In genomic region chr9:94057918-94058317, GRCh38 we compare ENCODE assay signal across 17 cellular contexts. TPM values are rescaled to one million over a fixed set of nuclear protein-coding genes. Genes with fewer than 3 reads are reported as not detected.
DNase-seq lines count a peak whose midpoint lies in the region; ATAC-seq, FAIRE-seq and TF ChIP-seq lines count a peak whose summit lies in the region.
"Had no signal": no experiment of that assay in that cellular context is flagged by ENCODE, and none has a peak within 500 bp of the region (broad histone marks: within the 10 kb centered on the region; RNA-seq: fewer than 3 reads in every experiment).

No MANE protein-coding gene starts in this region.

- no peak for TF ChIP-seq POLR2A in IMR-90 (IDR thresholded peaks at IDR 0.05; ENCODE audit: low read depth, low read length)

- ATAC-seq in IMR-90 (ENCODE audit: low read depth) (no peak), pancreas (peak; percentile 32 to 83 (median 73)), GM21423 (IDR thresholded peaks at IDR 0.05; ENCODE audit: unreplicated experiment) (no peak), omental fat pad (ENCODE audit: low FRiP score) (no peak)
- ATAC-seq: A549, GM12878 had no signal

- H3K18ac ChIP-seq in IMR-90 (ENCODE audit: low read depth, low read length), result no peak overlapping the region

- no peak overlapping the region for H4K5ac ChIP-seq in IMR-90 (ENCODE audit: low read depth, low read length)

- H4K8ac ChIP-seq in IMR-90 (ENCODE audit: low read depth in 2 of 2, low read length in 2 of 2), result no peak overlapping the region

- no peak overlapping the region for H2BK120ac ChIP-seq in IMR-90 (ENCODE audit: low read depth, low read length)

- DNase-seq in NCI-H1417 (lab: John Stamatoyannopoulos, UW) (peak in 2 of 3 experiments; percentile 26 to 64), NCI-H1417 treated with DMSO at 0.1 percent for 48 hours (lab: John Stamatoyannopoulos, UW) (no peak), IMR-90 (no peak), NCI-H526 treated with DMSO at 0.1 percent for 48 hours (lab: John Stamatoyannopoulos, UW) (peak; percentile 40), pancreas (peak in 3 of 6 donors; percentile 34 to 36 (median 35)), omental fat pad (ENCODE audit: low spot score) (no peak), NCI-H748 treated with DMSO at 0.1 percent for 48 hours (lab: John Stamatoyannopoulos, UW) (no peak)
- DNase-seq: AML-193; CD4-positive, alpha-beta T cell; DMS79 treated with DMSO at 0.1 percent for 48 hours; H9 had no signal

- H2AFZ ChIP-seq in IMR-90 (replicated peaks; ENCODE audit: low read length, poor library complexity), result no peak overlapping the region

- H2BK5ac ChIP-seq in IMR-90 (ENCODE audit: low read depth, low read length, poor library complexity, severe bottlenecking), result no peak overlapping the region

- no peak overlapping the region for H2BK20ac ChIP-seq in IMR-90 (ENCODE audit: low read depth, low read length)

- peaks cover 2 to 3% of the 10 kb centered on the region in 2 experiments; a peak in 1 of 4 replicates for H3K79me1 ChIP-seq in IMR-90 (ENCODE audit: low read depth in 1 of 2, low read length in 2 of 2)

- H4K20me1 ChIP-seq in IMR-90 (ENCODE audit: insufficient read depth, low read length), result no peaks in the 10 kb centered on the region

- H3K4me2 ChIP-seq in IMR-90 (ENCODE audit: low read depth, low read length), result no peak overlapping the region
- H3K4me2 ChIP-seq: A549 had no signal

- TF ChIP-seq RAD21 in IMR-90 (IDR thresholded peaks at IDR 0.05; ENCODE audit: low read length), result no peak

- in situ Hi-C loops in IMR-90 (cut with MboI; ENCODE audit: low sequenced_read_pairs), result no loop called here

- H3K4me3 ChIP-seq in IMR-90 (ENCODE audit: insufficient read depth, low read depth, low read length) (no peak overlapping the region), pancreas (no peak overlapping the region)
- H3K4me3 ChIP-seq: A549, GM12878 had no signal

- no peak overlapping the region for H3K14ac ChIP-seq in IMR-90 (replicated peaks; ENCODE audit: low read depth, low read length)

- H3K27me3 ChIP-seq in IMR-90 (ENCODE audit: control insufficient read depth, insufficient read depth, low read length) (no peaks in the 10 kb centered on the region), pancreas (no peaks in the 10 kb centered on the region)

- H3K9me1 ChIP-seq in IMR-90 (ENCODE audit: insufficient read depth, low read length), result peaks cover 3% of the 10 kb centered on the region; the same call in 1 of the 2 replicates

- no peak overlapping the region for H3K23ac ChIP-seq in IMR-90 (ENCODE audit: low read depth, low read length)

- CTCF ChIA-PET in IMR-90 (lab: Yijun Ruan, JAX), result interaction anchor here (0.6 to 1.1 kb wide), 2 partner anchors 17 to 44 kb away, joined by 3 read pairs; no protein-coding TSS in a partner anchor

- H3K4ac ChIP-seq in IMR-90 (ENCODE audit: low read depth, low read length), result no peak overlapping the region

- no TSS peak for BruUV-seq in IMR-90 (replicated peaks; lab: Mats Ljungman, UMichigan)

- no peak overlapping the region for H2AK5ac ChIP-seq in IMR-90 (ENCODE audit: low read depth, low read length)

- peak overlapping the region; percentile 26 for H2AK9ac ChIP-seq in IMR-90 (replicated peaks; ENCODE audit: low read depth, low read length, poor library complexity)

- no peak for TF ChIP-seq CTCF in IMR-90 (conservative IDR thresholded peaks at IDR 0.05; ENCODE audit: low read depth, low read length)
- TF ChIP-seq CTCF in pancreas (IDR thresholded peaks at IDR 0.05), result no peak
- no peak for TF ChIP-seq CTCF in omental fat pad (IDR thresholded peaks at IDR 0.05)

- H3K4me1 ChIP-seq in IMR-90 (ENCODE audit: control insufficient read depth, insufficient read depth, low read length), result peaks cover 2% of the 10 kb centered on the region; the same call in 1 of the 2 replicates
- H3K4me1 ChIP-seq in pancreas, result peaks cover 11 to 27% (median 19%) of the 10 kb centered on the region in 3 donors
- H3K4me1 ChIP-seq: A549 had no signal

- intact Hi-C loops in IMR-90 (cut with micrococcal nuclease) (no loop called here), pancreas (cut with DNase I) (no loop called here)

- H3K56ac ChIP-seq in IMR-90 (ENCODE audit: extremely low read depth, insufficient read depth, low read length), result no peak overlapping the region

- no peak overlapping the region for H3K9ac ChIP-seq in IMR-90 (ENCODE audit: low read depth, low read length)

- FAIRE-seq in pancreas (lab: Jason Lieb, UNC), result no peak
- FAIRE-seq: A549, GM12878, H1 had no signal

- no peaks in the 10 kb centered on the region for H3K36me3 ChIP-seq in IMR-90 (ENCODE audit: control insufficient read depth, insufficient read depth, low read length)
- no peaks in the 10 kb centered on the region for H3K36me3 ChIP-seq in pancreas

- H2BK15ac ChIP-seq in IMR-90 (ENCODE audit: low read depth, low read length), result no peak overlapping the region

- peaks cover 2% of the 10 kb centered on the region; the same call in 1 of the 2 replicates for H3K9me3 ChIP-seq in IMR-90 (ENCODE audit: control insufficient read depth, insufficient read depth, low read length)
- no peaks in the 10 kb centered on the region for H3K9me3 ChIP-seq in pancreas
- H3K9me3 ChIP-seq: A549 had no signal

- POLR2A ChIA-PET in IMR-90 (lab: Charles Lee; ENCODE audit: unreplicated experiment), result interaction anchor here (0.6 kb wide), 1 partner anchor 17 kb away, joined by 4 read pairs; no protein-coding TSS in a partner anchor

- H4K91ac ChIP-seq in IMR-90 (ENCODE audit: insufficient read depth, low read depth, low read length), result no peak overlapping the region

- no CpG with 5 or more reads among the region's 1 CpG for WGBS in IMR-90 (ENCODE audit: extremely low coverage in 2 of 2, insufficient read length in 1 of 2), 2 experiments
- 38 to 50% methylated on average over 1 of the region's 1 CpG for WGBS in pancreas, 2 donors

- dilution Hi-C loops in IMR-90 (cut with HindIII; ENCODE audit: low sequenced_read_pairs, unreplicated experiment), result no loop called here

- H3K27ac ChIP-seq in IMR-90 (ENCODE audit: insufficient read depth, low read length), result no peak overlapping the region
- H3K27ac ChIP-seq in pancreas, result peak overlapping the region in 1 of 4 donors; percentile 10
- H3K27ac ChIP-seq: 22Rv1, A549, C4-2B had no signal

TF ChIP-seq in IMR-90, 13 proteins besides CTCF, POLR2A, EP300 and RAD21:
- TF ChIP-seq MAZ (IDR thresholded peaks at IDR 0.05; ENCODE audit: borderline replicate concordance, low read depth, low read length) (no peak), MXI1 (IDR thresholded peaks at IDR 0.05; ENCODE audit: borderline replicate concordance, low read depth, low read length) (no peak), NFE2L2 (IDR thresholded peaks at IDR 0.05; ENCODE audit: low read depth, low read length) (no peak), FOS (IDR thresholded peaks at IDR 0.05; ENCODE audit: low read depth, low read length) (no peak), MAFK (IDR thresholded peaks at IDR 0.05; ENCODE audit: low read depth, low read length) (no peak), BHLHE40 (IDR thresholded peaks at IDR 0.05; ENCODE audit: low read depth, low read length) (no peak), SMC3 (IDR thresholded peaks at IDR 0.05; ENCODE audit: low read depth, low read length) (no peak), CEBPB (IDR thresholded peaks at IDR 0.05; ENCODE audit: low read depth, low read length) (no peak), RFX5 (IDR thresholded peaks at IDR 0.05; ENCODE audit: low read depth, low read length) (no peak), CHD1 (IDR thresholded peaks at IDR 0.05; ENCODE audit: low read depth, low read length) (no peak), ELK1 (IDR thresholded peaks at IDR 0.05; ENCODE audit: borderline replicate concordance, low read depth, low read length) (no peak), RCOR1 (IDR thresholded peaks at IDR 0.05; ENCODE audit: insufficient replicate concordance, low read length) (no peak)
- TF ChIP-seq, protein P1, sequence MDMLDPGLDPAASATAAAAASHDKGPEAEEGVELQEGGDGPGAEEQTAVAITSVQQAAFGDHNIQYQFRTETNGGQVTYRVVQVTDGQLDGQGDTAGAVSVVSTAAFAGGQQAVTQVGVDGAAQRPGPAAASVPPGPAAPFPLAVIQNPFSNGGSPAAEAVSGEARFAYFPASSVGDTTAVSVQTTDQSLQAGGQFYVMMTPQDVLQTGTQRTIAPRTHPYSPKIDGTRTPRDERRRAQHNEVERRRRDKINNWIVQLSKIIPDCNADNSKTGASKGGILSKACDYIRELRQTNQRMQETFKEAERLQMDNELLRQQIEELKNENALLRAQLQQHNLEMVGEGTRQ (IDR thresholded peaks at IDR 0.05; ENCODE audit: low read depth, low read length), result no peak

RNA-seq across cellular contexts. Expression of gene PTPDC1, which starts 26.3 kb away (rescaled TPM):
- 6.1 TPM in 2 replicates for total RNA-seq in IMR-90 (2012; rRNA removed)
- polyA plus RNA-seq in IMR-90 (2012; rRNA removed), result 3.3 and 3.9 TPM in 2 replicates
- polyA plus RNA-seq in IMR-90 (2012; cell fraction: cytosol; rRNA removed), result 1.2 and 1.4 TPM in 2 replicates
- 4.2 and 16.8 TPM in 2 replicates for polyA plus RNA-seq in IMR-90 (2012; cell fraction: nucleus; rRNA removed; ENCODE audit: low replicate concordance)
- total RNA-seq in pancreas, result 1 to 10 TPM; 2.6 to 5.6 (median 4.2) TPM
- 1 to 10 TPM; 2.4 to 4.2 TPM for polyA plus RNA-seq in pancreas
- 10 to 100 TPM in 2 of 4 donors, 1 to 10 TPM in 2; 7.6 to 19.9 (median 12.0) TPM for total RNA-seq in omental fat pad

Comparison
In these comparisons a context has a peak if more than half of its experiments do, and no peak if none do; other contexts are left out.
1. DNase-seq: peak in NCI-H1417 (2 of 3) and NCI-H526 treated with DMSO at 0.1 percent for 48 hours (single experiment); none in NCI-H1417 treated with DMSO at 0.1 percent for 48 hours (single experiment), IMR-90 (single experiment), omental fat pad (single experiment) and NCI-H748 treated with DMSO at 0.1 percent for 48 hours (single experiment).
2. ATAC-seq: peak in pancreas (4 of 4); none in IMR-90 (single experiment), GM21423 (single experiment) and omental fat pad (single experiment).